ENCODE assay signal across 8 cellular contexts in genomic region chr3:9704343-9705322, GRCh38. TPM values are rescaled to one million over a fixed set of nuclear protein-coding genes. Genes with fewer than 3 reads are reported as not detected.
DNase-seq lines count a peak whose midpoint lies in the region; ATAC-seq lines count a peak whose summit lies in the region.
"Had no signal": no experiment of that assay in that cellular context is flagged by ENCODE, and none has a peak within 500 bp of the region (broad histone marks: within the 10 kb centered on the region; RNA-seq: fewer than 3 reads in every experiment).

No MANE protein-coding gene starts in this region.

- DNase-seq in GM03348 (ENCODE audit: low spot score) (peak; percentile 76), NCI-H2196 treated with DMSO at 0.1 percent for 48 hours (lab: John Stamatoyannopoulos, UW; ENCODE audit: unreplicated experiment) (peak; percentile 8), left kidney (ENCODE audit: low read depth, low spot score) (peak; percentile 80), mesenteric fat pad (ENCODE audit: low spot score) (no peak)
- DNase-seq in central memory CD8-positive, alpha-beta T cell (ENCODE audit: low spot score in 2 of 2): no peak
- DNase-seq in stimulated activated naive CD8-positive, alpha-beta T cell treated with anti-CD3 and anti-CD28 coated beads, Interleukin-15, amount 100 ng/mL, for 72 hours: peak; percentile 13 to 17

- H3K27me3 Mint-ChIP-seq in central memory CD8-positive, alpha-beta T cell: peaks cover 14% of the 10 kb centered on the region
- H3K27me3 Mint-ChIP-seq in stimulated activated naive CD8-positive, alpha-beta T cell treated with anti-CD3 and anti-CD28 coated beads, Interleukin-15, amount 100 ng/mL, for 72 hours: peaks cover 39% of the 10 kb centered on the region

- peak; percentile 19 for ATAC-seq in central memory CD8-positive, alpha-beta T cell (replicated peaks; ENCODE audit: extremely low read depth, poor library complexity, severe bottlenecking)
- ATAC-seq in stimulated activated naive CD8-positive, alpha-beta T cell treated with anti-CD3 and anti-CD28 coated beads, Interleukin-15, amount 100 ng/mL, for 72 hours: peak; percentile 60
- ATAC-seq in GM19351 (IDR thresholded peaks at IDR 0.05; ENCODE audit: unreplicated experiment): no peak

- H3K36me3 Mint-ChIP-seq in central memory CD8-positive, alpha-beta T cell (ENCODE audit: insufficient read depth): peaks cover 19% of the 10 kb centered on the region

- no peaks in the 10 kb centered on the region for H3K4me1 Mint-ChIP-seq in central memory CD8-positive, alpha-beta T cell
- H3K4me1 Mint-ChIP-seq in stimulated activated naive CD8-positive, alpha-beta T cell treated with anti-CD3 and anti-CD28 coated beads, Interleukin-15, amount 100 ng/mL, for 72 hours: peaks cover 14% of the 10 kb centered on the region

- no peaks in the 10 kb centered on the region for H3K9me3 Mint-ChIP-seq in central memory CD8-positive, alpha-beta T cell
- no peaks in the 10 kb centered on the region for H3K9me3 Mint-ChIP-seq in stimulated activated naive CD8-positive, alpha-beta T cell treated with anti-CD3 and anti-CD28 coated beads, Interleukin-15, amount 100 ng/mL, for 72 hours

- H3K4me3 Mint-ChIP-seq in central memory CD8-positive, alpha-beta T cell: peak overlapping the region; percentile 29
- peak overlapping the region; percentile 68 to 73 for H3K4me3 Mint-ChIP-seq in stimulated activated naive CD8-positive, alpha-beta T cell treated with anti-CD3 and anti-CD28 coated beads, Interleukin-15, amount 100 ng/mL, for 72 hours

- H3K27ac Mint-ChIP-seq in central memory CD8-positive, alpha-beta T cell (ENCODE audit: low read depth): no peak overlapping the region
- no peak overlapping the region for H3K27ac Mint-ChIP-seq in stimulated activated naive CD8-positive, alpha-beta T cell treated with anti-CD3 and anti-CD28 coated beads, Interleukin-15, amount 100 ng/mL, for 72 hours

RNA-seq across cellular contexts. Expression of gene CPNE9, which starts 1.0 kb away (rescaled TPM):
- total RNA-seq in mesenteric fat pad: not detected
- total RNA-seq: NCI-H460 had no signal

RNA-seq across cellular contexts. Expression of gene BRPF1, which starts 26.9 kb away (rescaled TPM):
- total RNA-seq in mesenteric fat pad: 18.7 TPM

RNA-seq across cellular contexts. Expression of gene OGG1, which starts 45.1 kb away (rescaled TPM):
- total RNA-seq in mesenteric fat pad: 14.4 TPM

RNA-seq across cellular contexts. Expression of gene MTMR14, which starts 55.3 kb away (rescaled TPM):
- 32.5 TPM for total RNA-seq in mesenteric fat pad

Comparison
In these comparisons a context has a peak if more than half of its experiments do, and no peak if none do; other contexts are left out.
1. DNase-seq: peak in GM03348 (single experiment), NCI-H2196 treated with DMSO at 0.1 percent for 48 hours (single experiment), left kidney (single experiment) and stimulated activated naive CD8-positive, alpha-beta T cell treated with anti-CD3 and anti-CD28 coated beads, Interleukin-15, amount 100 ng/mL, for 72 hours (2 of 2); none in central memory CD8-positive, alpha-beta T cell (0 of 2) and mesenteric fat pad (single experiment).